In the genomic region with DNA sequence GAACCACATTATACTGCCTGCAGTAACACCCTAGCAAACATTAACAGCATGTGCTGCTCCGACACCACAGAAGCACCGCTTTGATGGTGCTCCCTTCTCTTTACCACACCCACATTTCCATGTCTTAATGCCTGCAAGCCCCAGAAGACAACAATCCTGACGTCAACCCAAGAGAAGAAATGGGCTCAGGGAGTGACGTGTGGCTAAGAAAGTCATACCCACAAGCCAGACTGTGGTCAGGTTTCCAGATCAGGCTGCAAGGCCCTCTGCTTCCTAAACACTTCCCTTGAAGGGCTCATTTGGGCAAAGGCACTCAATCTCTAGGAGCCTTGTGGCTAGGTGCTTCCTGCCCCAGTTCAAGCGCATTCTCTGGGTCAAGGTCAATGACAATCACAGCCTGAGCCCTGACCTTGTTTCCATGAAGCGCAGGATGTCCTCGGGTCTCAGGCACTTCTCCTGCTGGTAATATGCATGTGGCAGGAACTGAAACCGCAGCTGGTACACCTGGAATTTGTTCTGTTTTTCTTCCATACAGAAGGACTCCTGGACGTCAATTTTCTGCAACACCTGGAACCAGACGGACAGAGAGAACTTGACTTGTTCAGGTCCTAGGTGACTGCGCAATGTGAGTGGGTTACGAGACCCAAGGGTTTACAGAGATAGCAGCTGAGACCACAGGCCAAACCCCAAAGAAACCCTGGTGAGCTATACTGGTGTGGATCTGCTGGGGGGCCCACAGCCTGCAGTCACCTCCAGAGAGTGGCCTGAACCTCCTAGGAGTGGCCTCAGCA, we compare ENCODE assay signal across 8 cellular contexts.
A peak's percentile ranks its signal among the peaks of the same experiment; 100 is the strongest.
DNase-seq lines count a peak whose midpoint lies in the region; ATAC-seq and TF ChIP-seq lines count a peak whose summit lies in the region.

No MANE protein-coding gene starts in this region.

- no peaks in the 10 kb centered on the region for H3K9me3 ChIP-seq in CD8-positive, alpha-beta T cell (ENCODE audit: low read length)

- H3K4me3 ChIP-seq in CD8-positive, alpha-beta T cell (ENCODE audit: low read depth, low read length), result no peak overlapping the region

- H3K27me3 Mint-ChIP-seq in CD8-positive, alpha-beta T cell (ENCODE audit: low read depth), result no peaks in the 10 kb centered on the region

- H3K36me3 ChIP-seq in CD8-positive, alpha-beta T cell (ENCODE audit: insufficient read depth, low read length), result peaks cover 9% of the 10 kb centered on the region

- intact Hi-C loops in CD8-positive, alpha-beta T cell (cut with DNase I, micrococcal nuclease), result loop anchor here (1.0 to 10.0 kb wide), 8 partner anchors 41 to 756 kb away; a partner anchor contains a TSS
- intact Hi-C loops in Right ventricle myocardium inferior (cut with DNase I), result loop anchor here (5.0 kb wide), 1 partner anchor 34 kb away; no protein-coding TSS in a partner anchor

- peak overlapping the region; percentile 70 for H3K4me3 Mint-ChIP-seq in CD8-positive, alpha-beta T cell

- peak; percentile 34 to 91 (median 73) for DNase-seq in CD8-positive, alpha-beta T cell
- DNase-seq in Kasumi-1 (lab: John Stamatoyannopoulos, UW) (peak; percentile 13 to 33), Right ventricle myocardium inferior (ENCODE audit: missing footprints) (no peak), HuH-7 (ENCODE audit: low spot score) (no peak), putamen (ENCODE audit: low spot score) (no peak), NCI-H1694 (lab: John Stamatoyannopoulos, UW) (no peak)
- peak; percentile 73 for DNase-seq in activated T-cell treated with anti-CD3 and anti-CD28 coated beads, Interleukin-2, amount 50 U/mL, for 1 hour
- peak; percentile 30 to 55 (median 34) for DNase-seq in stimulated activated CD4-positive, alpha-beta T cell treated with anti-CD3 and anti-CD28 coated beads, TNF-alpha, amount 100 ng/mL, for 24 hours (ENCODE audit: low read depth in 3 of 3)

- POLR2A ChIA-PET in CD8-positive, alpha-beta T cell (lab: Charles Lee), result interaction anchor here (1.0 to 3.6 kb wide), 4 partner anchors 42 to 403 kb away, joined by 3 to 28 read pairs (median 6); a partner anchor contains a TSS

- H3K4me1 Mint-ChIP-seq in CD8-positive, alpha-beta T cell (ENCODE audit: low read depth), result peaks cover 83% of the 10 kb centered on the region

- H3K36me3 Mint-ChIP-seq in CD8-positive, alpha-beta T cell, result peaks cover 22% of the 10 kb centered on the region

- no peak for TF ChIP-seq CTCF in CD8-positive, alpha-beta T cell (IDR thresholded peaks at IDR 0.05)

- peaks cover 84% of the 10 kb centered on the region for H3K4me1 ChIP-seq in CD8-positive, alpha-beta T cell (ENCODE audit: insufficient read depth, low read length)

- peak overlapping the region; percentile 100 for H3K27ac Mint-ChIP-seq in CD8-positive, alpha-beta T cell

- H3K9me3 Mint-ChIP-seq in CD8-positive, alpha-beta T cell, result no peaks in the 10 kb centered on the region

- no peaks in the 10 kb centered on the region for H3K27me3 ChIP-seq in CD8-positive, alpha-beta T cell (ENCODE audit: insufficient read depth, low read length)

- H3K27ac ChIP-seq in CD8-positive, alpha-beta T cell (ENCODE audit: low read depth, low read length), result peak overlapping the region; percentile 93

- CTCF ChIA-PET in CD8-positive, alpha-beta T cell (lab: Charles Lee), result interaction anchor here (0.6 to 5.3 kb wide), 11 partner anchors 9 to 214 kb away, joined by 3 to 66 read pairs (median 4); a partner anchor contains a TSS

- peak; percentile 60 for ATAC-seq in CD8-positive, alpha-beta T cell
- ATAC-seq in Right ventricle myocardium inferior, result peak; percentile 30

Comparison
In these comparisons a context has a peak if more than half of its experiments do, and no peak if none do; other contexts are left out.
1. DNase-seq: peak in CD8-positive, alpha-beta T cell (7 of 7), Kasumi-1 (2 of 2), activated T-cell treated with anti-CD3 and anti-CD28 coated beads, Interleukin-2, amount 50 U/mL, for 1 hour (single experiment) and stimulated activated CD4-positive, alpha-beta T cell treated with anti-CD3 and anti-CD28 coated beads, TNF-alpha, amount 100 ng/mL, for 24 hours (3 of 3); none in Right ventricle myocardium inferior (single experiment), HuH-7 (single experiment), putamen (single experiment) and NCI-H1694 (single experiment).